Comparison of ENCODE assay signal across 32 cellular contexts in genomic region chr1:151184211-151184610, GRCh38. TPM values are rescaled to one million over a fixed set of nuclear protein-coding genes. Genes with fewer than 3 reads are reported as not detected.
"Had no signal": no experiment of that assay in that cellular context is flagged by ENCODE, and none has a peak within 500 bp of the region (broad histone marks: within the 10 kb centered on the region; RNA-seq: fewer than 3 reads in every experiment).

No MANE protein-coding gene starts in this region.

- H3K36me3 ChIP-seq: breast epithelium had no signal

- H3K9me3 ChIP-seq: ascending aorta, breast epithelium, colonic mucosa had no signal

- H3K27ac ChIP-seq: ascending aorta, breast epithelium, cardiac muscle cell, colonic mucosa, WERI-Rb-1 had no signal

- H3K9me3 Mint-ChIP-seq: activated B cell treated with CpG ODN at 0.5 μM for 24 hours; activated CD4-positive, alpha-beta memory T cell treated with anti-CD3 and anti-CD28 coated beads for 36 hours; activated CD4-positive, alpha-beta T cell treated with anti-CD3 and anti-CD28 coated beads, Interleukin-2, amount 10 ng/mL, durations not matched to agents 24 days and 14 days; activated naive CD4-positive, alpha-beta T cell treated with anti-CD3 and anti-CD28 coated beads for 36 hours; activated naive CD4-positive, alpha-beta T cell treated with anti-CD3 and anti-CD28 coated beads, Interleukin-2, amount 50 U/mL, for 72 hours; activated naive CD8-positive, alpha-beta T cell treated with anti-CD3 and anti-CD28 coated beads, Interleukin-2, amount 10 ng/mL, durations not matched to agents 7 days and 5 days; activated T-cell treated with anti-CD3 and anti-CD28 coated beads, Interleukin-2, amount 50 U/mL, for 4 hours; activated T-helper 17 cell treated with anti-CD3 and anti-CD28 coated beads, Interleukin-2, amount 50 U/mL, for 72 hours; brain; T-helper 2 cell treated with Interferon-gamma antibody and Interleukin-4, amounts not matched to agents 5 μg/mL and 100 μg/mL, for 36 hours had no signal

- H3K27ac Mint-ChIP-seq: activated B cell treated with CpG ODN at 0.5 μM for 24 hours; activated CD4-positive, alpha-beta memory T cell treated with anti-CD3 and anti-CD28 coated beads for 36 hours; activated CD4-positive, alpha-beta T cell treated with anti-CD3 and anti-CD28 coated beads for 36 hours; activated CD4-positive, alpha-beta T cell treated with anti-CD3 and anti-CD28 coated beads, Interleukin-2, amount 10 ng/mL, durations not matched to agents 24 days and 14 days; activated naive CD8-positive, alpha-beta T cell treated with anti-CD3 and anti-CD28 coated beads, Interleukin-2, amount 10 ng/mL, durations not matched to agents 7 days and 5 days; activated T-helper 17 cell treated with anti-CD3 and anti-CD28 coated beads, Interleukin-2, amount 50 U/mL, for 72 hours; brain; T-helper 17 cell; T-helper 2 cell treated with Interferon-gamma antibody and Interleukin-4, amounts not matched to agents 5 μg/mL and 100 μg/mL, for 36 hours had no signal

- H3K27me3 Mint-ChIP-seq: activated B cell treated with CpG ODN at 0.5 μM for 24 hours; activated CD4-positive, alpha-beta memory T cell treated with anti-CD3 and anti-CD28 coated beads for 36 hours; activated CD4-positive, alpha-beta T cell treated with anti-CD3 and anti-CD28 coated beads for 36 hours; activated CD4-positive, alpha-beta T cell treated with anti-CD3 and anti-CD28 coated beads, Interleukin-2, amount 10 ng/mL, durations not matched to agents 24 days and 14 days; activated naive CD8-positive, alpha-beta T cell treated with anti-CD3 and anti-CD28 coated beads, Interleukin-2, amount 10 ng/mL, durations not matched to agents 7 days and 5 days; activated T-helper 17 cell treated with anti-CD3 and anti-CD28 coated beads, Interleukin-2, amount 50 U/mL, for 72 hours; brain; T-helper 17 cell had no signal

- H3K4me3 ChIP-seq: ascending aorta, breast epithelium, cardiac muscle cell, colonic mucosa had no signal

- ATAC-seq: activated CD4-positive, alpha-beta T cell treated with anti-CD3 and anti-CD28 coated beads for 36 hours; activated naive CD4-positive, alpha-beta T cell treated with anti-CD3 and anti-CD28 coated beads, Interleukin-2, amount 50 U/mL, for 72 hours; activated T-cell treated with anti-CD3 and anti-CD28 coated beads, Interleukin-2, amount 50 U/mL, for 4 hours; activated T-helper 17 cell treated with anti-CD3 and anti-CD28 coated beads, Interleukin-2, amount 50 U/mL, for 72 hours; esophagus mucosa; T-helper 17 cell had no signal

- DNase-seq: activated B cell treated with CpG ODN at 0.5 μM for 24 hours; activated CD4-positive, alpha-beta memory T cell treated with anti-CD3 and anti-CD28 coated beads for 36 hours; activated CD4-positive, alpha-beta T cell treated with anti-CD3 and anti-CD28 coated beads for 36 hours; activated CD4-positive, alpha-beta T cell treated with anti-CD3 and anti-CD28 coated beads, Interleukin-2, amount 10 ng/mL, durations not matched to agents 24 days and 14 days; activated CD4-positive, CD25-positive, alpha-beta regulatory T cell treated with anti-CD3 and anti-CD28 coated beads, Interleukin-2, amount 50 U/mL, for 72 hours; activated CD8-positive, alpha-beta memory T cell treated with anti-CD3 and anti-CD28 coated beads for 24 hours; activated effector memory CD4-positive, alpha-beta T cell treated with Interleukin-2 at 50 U/mL for 16 hours; activated gamma-delta T cell treated with Interleukin-2 at 50 U/mL for 16 hours; activated naive CD4-positive, alpha-beta T cell treated with anti-CD3 and anti-CD28 coated beads for 36 hours; activated naive CD8-positive, alpha-beta T cell treated with anti-CD3 and anti-CD28 coated beads, Interleukin-2, amount 10 ng/mL, durations not matched to agents 7 days and 5 days; activated T-cell treated with anti-CD3 and anti-CD28 coated beads, Interleukin-2, amount 50 U/mL, for 4 hours; central memory CD4-positive, alpha-beta T cell; cerebellar nuclear complex; colonic mucosa; effector CD8-positive, alpha-beta T cell; foreskin fibroblast; head of caudate nucleus; T-helper 1 cell; T-helper 17 cell; T1000; WERI-Rb-1 had no signal

- FAIRE-seq: endometrium, frontal cortex had no signal

- H3K4me3 Mint-ChIP-seq: activated B cell treated with CpG ODN at 0.5 μM for 24 hours; activated CD4-positive, alpha-beta memory T cell treated with anti-CD3 and anti-CD28 coated beads for 36 hours; activated CD4-positive, alpha-beta T cell treated with anti-CD3 and anti-CD28 coated beads for 36 hours; activated CD4-positive, alpha-beta T cell treated with anti-CD3 and anti-CD28 coated beads, Interleukin-2, amount 10 ng/mL, durations not matched to agents 24 days and 14 days; activated naive CD4-positive, alpha-beta T cell treated with anti-CD3 and anti-CD28 coated beads for 36 hours; activated naive CD8-positive, alpha-beta T cell treated with anti-CD3 and anti-CD28 coated beads, Interleukin-2, amount 10 ng/mL, durations not matched to agents 7 days and 5 days; activated T-cell treated with anti-CD3 and anti-CD28 coated beads, Interleukin-2, amount 50 U/mL, for 4 hours; activated T-helper 17 cell treated with anti-CD3 and anti-CD28 coated beads, Interleukin-2, amount 50 U/mL, for 72 hours; brain; T-helper 17 cell; T-helper 2 cell treated with Interferon-gamma antibody and Interleukin-4, amounts not matched to agents 5 μg/mL and 100 μg/mL, for 36 hours had no signal

RNA-seq across cellular contexts. Expression of gene TMOD4, which starts 8.4 kb away (rescaled TPM):
- total RNA-seq: ascending aorta, dermis microvascular lymphatic vessel endothelial cell, esophagus mucosa, frontal cortex had no signal
- polyA plus RNA-seq: cardiac muscle cell had no signal
